38 cellular contexts compared by ENCODE assay signal in the genomic region with DNA sequence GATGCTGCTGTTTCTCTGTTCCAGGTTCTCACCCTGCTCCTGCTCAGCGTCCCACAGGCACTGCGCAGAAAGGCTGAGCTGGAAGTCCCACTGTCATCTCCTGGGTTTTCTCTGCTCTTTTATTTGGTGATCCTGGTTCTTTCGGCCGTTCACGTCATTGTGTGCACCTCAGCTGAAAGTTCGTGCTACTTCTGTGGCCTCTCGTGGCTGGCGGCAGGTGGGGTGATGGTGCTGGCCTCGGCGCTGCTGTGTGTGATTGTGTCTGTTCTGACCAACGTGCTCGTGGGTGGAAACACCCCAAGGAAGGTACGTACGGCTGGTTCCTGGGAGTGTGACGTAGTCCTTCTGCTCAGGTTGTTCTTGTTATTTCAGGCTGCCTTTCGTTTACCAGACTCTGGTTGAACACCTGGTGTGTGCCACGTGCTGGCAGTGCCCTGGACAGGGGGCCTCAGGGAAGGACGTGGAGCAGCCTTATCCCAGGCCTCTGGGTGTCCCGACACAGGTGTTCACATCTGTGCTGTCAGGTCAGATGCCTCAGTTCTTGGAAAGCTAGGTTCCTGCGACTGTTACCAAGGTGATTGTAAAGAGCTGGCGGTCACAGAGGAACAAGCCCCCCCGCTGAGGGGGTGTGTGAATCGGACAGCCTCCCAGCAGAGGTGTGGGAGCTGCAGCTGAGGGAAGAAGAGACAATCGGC. TPM values are rescaled to one million over a fixed set of nuclear protein-coding genes. Genes with fewer than 3 reads are reported as not detected.
"Had no signal": no experiment of that assay in that cellular context is flagged by ENCODE, and none has a peak within 500 bp of the region (broad histone marks: within the 10 kb centered on the region; RNA-seq: fewer than 3 reads in every experiment).

No MANE protein-coding gene starts in this region.

- H3K9ac ChIP-seq: neural progenitor cell, parathyroid adenoma had no signal

- DNase-seq: heart right ventricle; left colon; left lung; lower lobe of right lung; mammary epithelial cell; mesenchymal stem cell; naive B cell; natural killer cell; nephron progenitor cell; occipital lobe; right lobe of liver; stimulated activated CD4-positive, alpha-beta T cell treated with anti-CD3 and anti-CD28 coated beads, Interleukin-12 subunit alpha, Interleukin-12 subunit beta, amount 100 ng/mL, for 4 hours; stimulated activated CD4-positive, alpha-beta T cell treated with anti-CD3 and anti-CD28 coated beads, Interleukin-15, amount 100 ng/mL, for 24 hours; stimulated activated CD4-positive, alpha-beta T cell treated with anti-CD3 and anti-CD28 coated beads, Interleukin-2, amount 100 ng/mL, for 24 hours; stimulated activated CD4-positive, alpha-beta T cell treated with anti-CD3 and anti-CD28 coated beads, Interleukin-4, amount 100 ng/mL, for 1 hour; stimulated activated naive B cell treated with anti-CD40 and anti-IgM and Interleukin-4, amounts not matched to agents 10 μg/mL and 1 μg/mL and 100 μg/mL, for 72 hours; stimulated activated naive CD8-positive, alpha-beta T cell treated with anti-CD3 and anti-CD28 coated beads, Interleukin-15, Interleukin-2, amounts not matched to agents 100 U/mL and 50 U/mL, for 24 hours; stomach; testis; thyroid gland; transverse colon; upper lobe of right lung had no signal

- H3K27ac ChIP-seq: heart right ventricle, hepatocyte, left lung, lower lobe of right lung, neural progenitor cell, neutrophil, parathyroid adenoma, right atrium auricular region, right lobe of liver, stomach, testis, thyroid gland, transverse colon, upper lobe of right lung had no signal

- H3K36me3 ChIP-seq: neural progenitor cell had no signal

- H3K4me1 ChIP-seq: heart right ventricle, left lung, lower lobe of right lung, neural progenitor cell, parathyroid adenoma, right atrium auricular region, right lobe of liver, stomach, testis, thyroid gland, transverse colon, upper lobe of right lung had no signal

- FAIRE-seq: keratinocyte, urothelium cell line had no signal

- H3K9me3 ChIP-seq: heart right ventricle, left lung, lower lobe of right lung, neutrophil, right atrium auricular region, right lobe of liver, stomach, testis, thyroid gland, transverse colon, upper lobe of right lung had no signal

- ATAC-seq: heart right ventricle; left colon; left lung; lower lobe of right lung; natural killer cell; right lobe of liver; stimulated activated naive B cell treated with anti-CD40 and anti-IgM and Interleukin-4, amounts not matched to agents 10 μg/mL and 1 μg/mL and 100 μg/mL, for 72 hours; stimulated activated naive CD8-positive, alpha-beta T cell treated with anti-CD3 and anti-CD28 coated beads, Interleukin-15, Interleukin-2, amounts not matched to agents 100 U/mL and 50 U/mL, for 24 hours; upper lobe of right lung had no signal

- H3K4me3 ChIP-seq: heart right ventricle, hepatocyte, left lung, lower lobe of right lung, neural progenitor cell, right atrium auricular region, right lobe of liver, smooth muscle cell, stomach, testis, thyroid gland, transverse colon, upper lobe of right lung had no signal

- H3K27me3 ChIP-seq: heart right ventricle, hepatocyte, left lung, neural progenitor cell, neutrophil, right atrium auricular region, right lobe of liver, stomach, testis, thyroid gland, transverse colon, upper lobe of right lung had no signal

RNA-seq across cellular contexts. Expression of a gene that starts 54.3 kb away (rescaled TPM):
- total RNA-seq: heart right ventricle, hepatocyte, left colon, left lung, liver, lower lobe of right lung, mammary epithelial cell, mesothelial cell of epicardium, mononuclear cell, natural killer cell, osteocyte, progenitor cell of endocrine pancreas, pulmonary artery endothelial cell, renal cortical epithelial cell, right atrium auricular region, right lobe of liver, skeletal muscle tissue, smooth muscle cell, stomach, thyroid gland, transverse colon, upper lobe of right lung had no signal
- polyA plus RNA-seq: heart right ventricle, hepatocyte, keratinocyte, liver, mammary epithelial cell, smooth muscle cell had no signal
